In genomic region chr4:67885727-67886126, GRCh38 we compare ENCODE assay signal across 13 cellular contexts. TPM values are rescaled to one million over a fixed set of nuclear protein-coding genes. Genes with fewer than 3 reads are reported as not detected.
DNase-seq lines count a peak whose midpoint lies in the region; ATAC-seq and TF ChIP-seq lines count a peak whose summit lies in the region.
"Had no signal": no experiment of that assay in that cellular context is flagged by ENCODE, and none has a peak within 500 bp of the region (broad histone marks: within the 10 kb centered on the region; RNA-seq: fewer than 3 reads in every experiment).

No MANE protein-coding gene starts in this region.

- peak overlapping the region in 1 of 2 experiments; percentile 86; a peak in 3 of 4 replicates for H3K27ac ChIP-seq in SK-N-SH (ENCODE audit: low read depth in 2 of 2, low read length in 1 of 2)
- H3K27ac ChIP-seq in MM.1S (ENCODE audit: low read length) = no peak overlapping the region
- no peak overlapping the region for H3K27ac ChIP-seq in WERI-Rb-1
- H3K27ac ChIP-seq: suprapubic skin had no signal

- H3F3A ChIP-seq in SK-N-SH (replicated peaks; ENCODE audit: insufficient read depth) (peaks cover 19% of the 10 kb centered on the region), MM.1S (ENCODE audit: insufficient read depth, low read length) (no peaks in the 10 kb centered on the region)

- POLR2A ChIA-PET in SK-N-SH (lab: Yijun Ruan, JAX) = no interaction called here

- CTCF ChIA-PET in SK-N-SH (lab: Yijun Ruan, JAX) = no interaction called here

- TF ChIP-seq CTCF in SK-N-SH (IDR thresholded peaks at IDR 0.05) (no peak), fibroblast of mammary gland (conservative IDR thresholded peaks at IDR 0.05; ENCODE audit: control insufficient read depth, insufficient read depth, low read depth, low read length) (no peak), MM.1S (IDR thresholded peaks at IDR 0.05; ENCODE audit: low read length) (no peak), WERI-Rb-1 (IDR thresholded peaks at IDR 0.05; ENCODE audit: low read depth, low read length) (no peak)

- H3K9me3 ChIP-seq in SK-N-SH (no peaks in the 10 kb centered on the region), MM.1S (replicated peaks; ENCODE audit: insufficient read depth, low read length) (no peaks in the 10 kb centered on the region), WERI-Rb-1 (ENCODE audit: severe bottlenecking) (no peaks in the 10 kb centered on the region)
- H3K9me3 ChIP-seq: suprapubic skin had no signal

- peak in 1 of 2 experiments; percentile 69; a peak in 3 of 4 replicates for TF ChIP-seq EP300 in SK-N-SH (IDR thresholded peaks at IDR 0.05; ENCODE audit: borderline replicate concordance in 1 of 2, low read depth in 1 of 2, low read length in 1 of 2)

- H3K4me3 ChIP-seq in SK-N-SH (ENCODE audit: low read depth in 2 of 2, low read length in 1 of 2) (peak overlapping the region; percentile 12; a peak in 2 of 4 replicates), fibroblast of mammary gland (ENCODE audit: control insufficient read depth, low read depth, low read length) (no peak overlapping the region), MM.1S (ENCODE audit: low read length) (no peak overlapping the region), WERI-Rb-1 (ENCODE audit: low read depth, low read length) (no peak overlapping the region)
- H3K4me3 ChIP-seq: K562, suprapubic skin had no signal

- H2AFZ ChIP-seq in SK-N-SH (ENCODE audit: low read depth) (peak overlapping the region; percentile 70), MM.1S (ENCODE audit: low read length) (no peak overlapping the region)

- 3% methylated on average over 6 of the region's 6 CpGs for WGBS in SK-N-SH (ENCODE audit: low lambda C conversion rate)

- H3K27me3 ChIP-seq in SK-N-SH (ENCODE audit: insufficient read depth) (no peaks in the 10 kb centered on the region), MM.1S (replicated peaks; ENCODE audit: insufficient read depth, low read length) (no peaks in the 10 kb centered on the region), WERI-Rb-1 (ENCODE audit: insufficient read depth, low read depth, severe bottlenecking) (no peaks in the 10 kb centered on the region)
- H3K27me3 ChIP-seq: suprapubic skin had no signal

- DNase-seq in HCEC 1CT (peak; percentile 93), SK-N-SH (no peak), fibroblast of mammary gland (ENCODE audit: low read depth) (peak; percentile 98), pulmonary artery endothelial cell (ENCODE audit: low read depth, low spot score) (peak; percentile 36), MM.1S (no peak), WERI-Rb-1 (no peak), MV-4-11 (lab: John Stamatoyannopoulos, UW) (no peak)
- DNase-seq: activated B cell treated with CpG ODN at 0.5 μM for 24 hours; activated naive CD4-positive, alpha-beta T cell; midbrain had no signal

- H3K9ac ChIP-seq in SK-N-SH = peak overlapping the region; percentile 60
- no peak overlapping the region for H3K9ac ChIP-seq in MM.1S (ENCODE audit: low read length)

- H3K79me2 ChIP-seq in SK-N-SH (ENCODE audit: insufficient read depth) = no peaks in the 10 kb centered on the region
- no peaks in the 10 kb centered on the region for H3K79me2 ChIP-seq in MM.1S (ENCODE audit: low read length)

- peaks cover 0 to 8% of the 10 kb centered on the region in 2 experiments; a peak in 2 of 4 replicates for H3K4me1 ChIP-seq in SK-N-SH (ENCODE audit: control insufficient read depth in 1 of 2, insufficient read depth in 2 of 2, low read depth in 1 of 2, low read length in 1 of 2)
- no peaks in the 10 kb centered on the region for H3K4me1 ChIP-seq in MM.1S (ENCODE audit: low read length)

- no peaks in the 10 kb centered on the region for H3K36me3 ChIP-seq in SK-N-SH (replicated peaks in 1 of 2; ENCODE audit: control insufficient read depth in 1 of 2, insufficient read depth in 2 of 2, low read length in 1 of 2)
- H3K36me3 ChIP-seq in MM.1S (replicated peaks; ENCODE audit: insufficient read depth, low read length) = no peaks in the 10 kb centered on the region
- no peaks in the 10 kb centered on the region for H3K36me3 ChIP-seq in WERI-Rb-1
- H3K36me3 ChIP-seq: suprapubic skin had no signal

- no peak for TF ChIP-seq RAD21 in SK-N-SH (IDR thresholded peaks at IDR 0.05; ENCODE audit: low read length)

- ATAC-seq in GM18861 (IDR thresholded peaks at IDR 0.05; ENCODE audit: unreplicated experiment) = no peak
- ATAC-seq: K562 had no signal

- H4K20me1 ChIP-seq in SK-N-SH (ENCODE audit: insufficient read depth) (no peaks in the 10 kb centered on the region), MM.1S (ENCODE audit: insufficient read depth, low read length) (no peaks in the 10 kb centered on the region)

- H3K4me2 ChIP-seq in SK-N-SH (peak overlapping the region; percentile 24; the same call in 1 of the 2 replicates), MM.1S (ENCODE audit: low read depth, low read length) (no peak overlapping the region)

- no peaks in the 10 kb centered on the region; the same call in 1 of the 2 replicates for H3K9me2 ChIP-seq in SK-N-SH
- H3K9me2 ChIP-seq in MM.1S (replicated peaks; ENCODE audit: insufficient read depth, low read length) = no peaks in the 10 kb centered on the region

TF ChIP-seq in SK-N-SH, 30 proteins besides CTCF, POLR2A, EP300 and RAD21:
- TF ChIP-seq RFX5 (IDR thresholded peaks at IDR 0.05; ENCODE audit: low read length) (no peak), TEAD4 (IDR thresholded peaks at IDR 0.05; ENCODE audit: borderline replicate concordance, insufficient read depth) (peak; percentile 49; the same call in 1 of the 2 replicates), JUND (IDR thresholded peaks at IDR 0.05) (peak; percentile 74), EZH2phosphoT487 (IDR thresholded peaks at IDR 0.05; ENCODE audit: borderline replicate concordance, low read depth) (no peak), NFIC (IDR thresholded peaks at IDR 0.05; ENCODE audit: borderline replicate concordance) (0 out of 2 replicates have a peak, but pooled peaks have one; percentile 9), FOSL2 (IDR thresholded peaks at IDR 0.05; ENCODE audit: borderline replicate concordance, low read depth) (peak; percentile 80; the same call in 1 of the 2 replicates), GABPA (IDR thresholded peaks at IDR 0.05; ENCODE audit: low read depth) (0 out of 2 replicates have a peak, but pooled peaks have one; percentile 27), IRF3 (IDR thresholded peaks at IDR 0.05; ENCODE audit: low read depth, low read length) (no peak), TAF1 (IDR thresholded peaks at IDR 0.05; ENCODE audit: borderline replicate concordance, low read depth, low read length) (no peak), PBX3 (IDR thresholded peaks at IDR 0.05) (peak; percentile 41; the same call in 1 of the 2 replicates), RCOR1 (IDR thresholded peaks at IDR 0.05; ENCODE audit: low read length) (no peak), TCF12 (IDR thresholded peaks at IDR 0.05) (peak; percentile 69; the same call in 1 of the 2 replicates), ZBTB33 (IDR thresholded peaks at IDR 0.05; ENCODE audit: borderline replicate concordance, low read depth) (no peak), POLR2AphosphoS5 (IDR thresholded peaks at IDR 0.05; ENCODE audit: low read depth, low read length) (peak; percentile 19; the same call in 1 of the 2 replicates)

RNA-seq across cellular contexts. Expression of gene TMPRSS11D, which starts 1.9 kb away (rescaled TPM):
- polyA plus RNA-seq in SK-N-SH (2012; rRNA removed) = 0.02 TPM in 1 of 2 replicates, not detected in the other
- polyA plus RNA-seq in SK-N-SH (2012; cell fraction: cytosol; rRNA removed) = 0.01 and 0.03 TPM in 2 replicates
- not detected in 2 replicates for polyA plus RNA-seq in SK-N-SH (2012; cell fraction: nucleus; rRNA removed)
- total RNA-seq in pulmonary artery endothelial cell = not detected in 2 replicates
- total RNA-seq: activated B cell treated with CpG ODN at 0.5 μM for 24 hours, K562 had no signal
- polyA plus RNA-seq: K562 had no signal

Comparison
In these comparisons a context has a peak if more than half of its experiments do, and no peak if none do; other contexts are left out.
1. DNase-seq: peak in HCEC 1CT (single experiment), fibroblast of mammary gland (single experiment) and pulmonary artery endothelial cell (single experiment); none in SK-N-SH (single experiment), MM.1S (single experiment), WERI-Rb-1 (single experiment) and MV-4-11 (single experiment).
2. H3K4me3 ChIP-seq: peak in SK-N-SH (2 of 2); none in fibroblast of mammary gland (single experiment), MM.1S (single experiment) and WERI-Rb-1 (single experiment).